ENCODE assay signal across 15 cellular contexts in the genomic region with DNA sequence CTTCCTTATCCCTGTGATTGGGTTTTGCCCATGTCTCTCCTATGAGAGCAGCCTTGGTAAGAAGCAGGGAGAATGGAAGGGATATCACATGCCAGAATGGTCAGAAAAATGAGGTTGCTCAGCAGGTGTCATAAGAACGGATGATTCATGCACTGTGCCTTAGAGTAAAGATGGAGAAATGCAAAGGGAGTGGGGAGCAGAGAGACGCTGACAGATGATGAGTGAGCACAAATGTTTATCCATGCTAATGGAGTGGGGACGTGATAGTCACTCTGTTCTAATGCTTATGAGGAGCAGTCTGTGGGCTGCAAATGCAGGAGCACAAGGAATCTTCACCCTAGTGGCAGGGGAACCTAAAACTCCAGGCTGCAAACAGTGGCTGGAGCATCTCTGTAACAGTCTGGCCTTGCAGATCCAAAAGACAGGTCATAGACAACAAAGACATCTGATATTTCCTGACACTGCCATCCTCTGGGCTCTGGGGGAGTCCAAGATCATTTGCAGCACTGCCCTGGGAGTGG.
DNase-seq lines count a peak whose midpoint lies in the region; ATAC-seq and TF ChIP-seq lines count a peak whose summit lies in the region.
"Had no signal": no experiment of that assay in that cellular context is flagged by ENCODE, and none has a peak within 500 bp of the region (broad histone marks: within the 10 kb centered on the region; RNA-seq: fewer than 3 reads in every experiment).

No MANE protein-coding gene starts in this region.

- no peak overlapping the region for H3K4me2 ChIP-seq in fibroblast of lung (ENCODE audit: extremely low read depth, insufficient read depth, low read length)
- H3K4me2 ChIP-seq: KMS-11 had no signal

- H3K27me3 ChIP-seq in fibroblast of lung (ENCODE audit: control insufficient read depth, insufficient read depth, low read length) (no peaks in the 10 kb centered on the region), BE2C (peaks cover 2% of the 10 kb centered on the region)

- DNase-seq in H4 (ENCODE audit: low spot score) (peak; percentile 45), RKO (ENCODE audit: low spot score) (peak; percentile 68), fibroblast of lung (ENCODE audit: low read depth in 2 of 2) (peak; percentile 68 to 81), retinal pigment epithelial cell (ENCODE audit: low read depth) (peak; percentile 31), hepatic stellate cell (ENCODE audit: low spot score) (no peak), BE2C (no peak)
- DNase-seq in stimulated activated CD4-positive, alpha-beta T cell treated with anti-CD3 and anti-CD28 coated beads, Interleukin-1b, Interleukin-23, amount 100 ng/mL, for 48 hours = no peak
- DNase-seq: activated naive CD4-positive, alpha-beta T cell treated with anti-CD3 and anti-CD28 coated beads for 36 hours; effector memory CD8-positive, alpha-beta T cell; NCI-H345; stimulated activated CD4-positive, alpha-beta T cell treated with anti-CD3 and anti-CD28 coated beads, Interleukin-4, amount 100 ng/mL, for 4 hours had no signal

- H3K9ac ChIP-seq in fibroblast of lung (ENCODE audit: insufficient read depth, low read length) = no peak overlapping the region
- H3K9ac ChIP-seq: KMS-11 had no signal

- H3K79me2 ChIP-seq in fibroblast of lung (ENCODE audit: control insufficient read depth, insufficient read depth, low read length) = no peaks in the 10 kb centered on the region

- H2AFZ ChIP-seq in fibroblast of lung (ENCODE audit: low read length) = no peak overlapping the region

- peak in 1 of 2 donors; percentile 13 for TF ChIP-seq CTCF in fibroblast of lung (conservative IDR thresholded peaks at IDR 0.05 in 1 of 2, IDR thresholded peaks at IDR 0.05 in 1 of 2; ENCODE audit: low read depth in 1 of 2, low read length in 2 of 2)
- no peak for TF ChIP-seq CTCF in retinal pigment epithelial cell (conservative IDR thresholded peaks at IDR 0.05; ENCODE audit: low read depth, low read length)
- no peak for TF ChIP-seq CTCF in BE2C (IDR thresholded peaks at IDR 0.05; ENCODE audit: low read depth, low read length)

- ATAC-seq in HG03045 (IDR thresholded peaks at IDR 0.05; ENCODE audit: unreplicated experiment) = no peak
- ATAC-seq: effector memory CD8-positive, alpha-beta T cell had no signal

- H3K36me3 ChIP-seq in fibroblast of lung (ENCODE audit: control insufficient read depth, insufficient read depth, low read length) (no peaks in the 10 kb centered on the region), BE2C (no peaks in the 10 kb centered on the region)
- H3K36me3 ChIP-seq: thoracic aorta had no signal

- H3K4me3 ChIP-seq in fibroblast of lung (replicated peaks in 1 of 4; ENCODE audit: control extremely low read depth in 1 of 4, insufficient read depth in 1 of 4, low read depth in 3 of 4, low read length in 4 of 4) (no peak overlapping the region), retinal pigment epithelial cell (ENCODE audit: low read length) (no peak overlapping the region), BE2C (ENCODE audit: low read depth, low read length) (no peak overlapping the region)
- H3K4me3 ChIP-seq: SK-N-MC, thoracic aorta had no signal

- no peaks in the 10 kb centered on the region for H4K20me1 ChIP-seq in fibroblast of lung (ENCODE audit: control insufficient read depth, extremely low read depth, insufficient read depth, low read length)

- H3K9me3 ChIP-seq in fibroblast of lung (ENCODE audit: control insufficient read depth, insufficient read depth, low read depth, low read length) = no peaks in the 10 kb centered on the region
- H3K9me3 ChIP-seq in BE2C = no peaks in the 10 kb centered on the region
- H3K9me3 ChIP-seq: thoracic aorta had no signal

- no peak overlapping the region for H3K27ac ChIP-seq in fibroblast of lung (ENCODE audit: insufficient read depth, low read length)
- H3K27ac ChIP-seq: KMS-11, SK-N-MC, thoracic aorta had no signal

- H3K4me1 ChIP-seq in fibroblast of lung (ENCODE audit: control insufficient read depth, extremely low read depth, insufficient read depth, low read length) (peaks cover 17% of the 10 kb centered on the region), BE2C (no peaks in the 10 kb centered on the region)

Comparison
In these comparisons a context has a peak if more than half of its experiments do, and no peak if none do; other contexts are left out.
1. DNase-seq: peak in H4 (single experiment), RKO (single experiment), fibroblast of lung (2 of 2) and retinal pigment epithelial cell (single experiment); none in hepatic stellate cell (single experiment), stimulated activated CD4-positive, alpha-beta T cell treated with anti-CD3 and anti-CD28 coated beads, Interleukin-1b, Interleukin-23, amount 100 ng/mL, for 48 hours (single experiment) and BE2C (single experiment).